9 cellular contexts compared by ENCODE assay signal in genomic region chr19:17488593-17489391, GRCh38. TPM values are rescaled to one million over a fixed set of nuclear protein-coding genes. Genes with fewer than 3 reads are reported as not detected.
DNase-seq lines count a peak whose midpoint lies in the region; ATAC-seq and TF ChIP-seq lines count a peak whose summit lies in the region.
"Had no signal": no experiment of that assay in that cellular context is flagged by ENCODE, and none has a peak within 500 bp of the region (broad histone marks: within the 10 kb centered on the region; RNA-seq: fewer than 3 reads in every experiment).

No MANE protein-coding gene starts in this region.

- peak; percentile 53 for DNase-seq in ELR (ENCODE audit: low read depth)
- DNase-seq in NCI-H146 (lab: John Stamatoyannopoulos, UW): peak; percentile 96
- DNase-seq in activated CD8-positive, alpha-beta T cell treated with anti-CD3 and anti-CD28 coated beads, Interleukin-2, amount 10 ng/mL, durations not matched to agents 7 days and 5 days: peak; percentile 89
- peak; percentile 99 for DNase-seq in endodermal cell
- peak; percentile 46 for DNase-seq in osteoblast (ENCODE audit: insufficient read length, low spot score, missing footprints)
- peak; percentile 91 to 93 for DNase-seq in upper lobe of left lung
- no peak for DNase-seq in NCI-H446 treated with DMSO at 0.1 percent for 48 hours (lab: John Stamatoyannopoulos, UW)

- peaks cover 8% of the 10 kb centered on the region for H4K20me1 ChIP-seq in osteoblast (ENCODE audit: insufficient read depth, low read length)

- H3K27me3 ChIP-seq in endodermal cell (ENCODE audit: control insufficient read depth, insufficient read depth, low read length, poor library complexity, severe bottlenecking) (no peaks in the 10 kb centered on the region), osteoblast (ENCODE audit: insufficient read depth, low read length) (no peaks in the 10 kb centered on the region), upper lobe of left lung (no peaks in the 10 kb centered on the region)

- TF ChIP-seq CTCF in endodermal cell (conservative IDR thresholded peaks at IDR 0.05): peak; percentile 75
- TF ChIP-seq CTCF in osteoblast (IDR thresholded peaks at IDR 0.05; ENCODE audit: extremely low read depth, low read depth, low read length): no peak
- TF ChIP-seq CTCF in upper lobe of left lung (IDR thresholded peaks at IDR 0.05): peak in 2 of 6 experiments; percentile 6 to 46

- H3K36me3 ChIP-seq in endodermal cell (ENCODE audit: control insufficient read depth, insufficient read depth, low read length): no peaks in the 10 kb centered on the region
- H3K36me3 ChIP-seq in osteoblast (ENCODE audit: insufficient read depth, low read length): peaks cover 5% of the 10 kb centered on the region
- no peaks in the 10 kb centered on the region for H3K36me3 ChIP-seq in upper lobe of left lung

- H2AFZ ChIP-seq in osteoblast (ENCODE audit: low read length): no peak overlapping the region

- H3K4me3 ChIP-seq in endodermal cell (ENCODE audit: low read length) (peak overlapping the region; percentile 53), osteoblast (ENCODE audit: insufficient read depth, low read length) (no peak overlapping the region), upper lobe of left lung (peak overlapping the region in 3 of 4 donors; percentile 28 to 47 (median 34))

- H3K9me3 Mint-ChIP-seq in activated CD8-positive, alpha-beta T cell treated with anti-CD3 and anti-CD28 coated beads, Interleukin-2, amount 10 ng/mL, durations not matched to agents 7 days and 5 days (ENCODE audit: insufficient read depth): no peaks in the 10 kb centered on the region
- H3K9me3 Mint-ChIP-seq in endodermal cell: no peaks in the 10 kb centered on the region

- peak; percentile 92 for ATAC-seq in activated CD8-positive, alpha-beta T cell treated with anti-CD3 and anti-CD28 coated beads, Interleukin-2, amount 10 ng/mL, durations not matched to agents 7 days and 5 days
- peak; percentile 85 to 96 for ATAC-seq in upper lobe of left lung (ENCODE audit: low FRiP score in 2 of 2)
- no peak for ATAC-seq in GM19463 (IDR thresholded peaks at IDR 0.05; ENCODE audit: unreplicated experiment)

- H3K27ac Mint-ChIP-seq in activated CD8-positive, alpha-beta T cell treated with anti-CD3 and anti-CD28 coated beads, Interleukin-2, amount 10 ng/mL, durations not matched to agents 7 days and 5 days: peak overlapping the region; percentile 92
- H3K27ac Mint-ChIP-seq in endodermal cell: peak overlapping the region; percentile 89

- H3K9me3 ChIP-seq in endodermal cell (ENCODE audit: control insufficient read depth, low read length): no peaks in the 10 kb centered on the region
- H3K9me3 ChIP-seq in osteoblast (ENCODE audit: low read depth, low read length): no peaks in the 10 kb centered on the region
- H3K9me3 ChIP-seq in upper lobe of left lung: no peaks in the 10 kb centered on the region

- H3K4me2 ChIP-seq in osteoblast (ENCODE audit: insufficient read depth, low read length): no peak overlapping the region

- peaks cover 11% of the 10 kb centered on the region for H3K79me2 ChIP-seq in osteoblast (ENCODE audit: insufficient read depth, low read length)

- POLR2A ChIA-PET in activated CD8-positive, alpha-beta T cell treated with anti-CD3 and anti-CD28 coated beads, Interleukin-2, amount 10 ng/mL, durations not matched to agents 7 days and 5 days (lab: Charles Lee): interaction anchor here (0.6 to 1.5 kb wide), 2 partner anchors 83 to 359 kb away, joined by 3 to 4 read pairs; partner anchors contain the start of genes BST2 and JAK3

- CTCF ChIA-PET in activated CD8-positive, alpha-beta T cell treated with anti-CD3 and anti-CD28 coated beads, Interleukin-2, amount 10 ng/mL, durations not matched to agents 7 days and 5 days (lab: Charles Lee): interaction anchor here (1.0 to 1.6 kb wide), 3 partner anchors 8 to 15 kb away, joined by 3 to 12 read pairs (median 3); no protein-coding TSS in a partner anchor

- no peak overlapping the region for H3K27ac ChIP-seq in endodermal cell (ENCODE audit: low read depth, low read length)
- H3K27ac ChIP-seq in osteoblast (ENCODE audit: low read depth, low read length): no peak overlapping the region
- H3K27ac ChIP-seq in upper lobe of left lung: peak overlapping the region in 2 of 4 donors; percentile 34 to 54

- no peak for TF ChIP-seq EP300 in upper lobe of left lung (IDR thresholded peaks at IDR 0.05)

- H3K36me3 Mint-ChIP-seq in activated CD8-positive, alpha-beta T cell treated with anti-CD3 and anti-CD28 coated beads, Interleukin-2, amount 10 ng/mL, durations not matched to agents 7 days and 5 days (ENCODE audit: low read depth): peaks cover 7% of the 10 kb centered on the region
- no peaks in the 10 kb centered on the region for H3K36me3 Mint-ChIP-seq in endodermal cell (ENCODE audit: low read depth)

- 13 to 53% methylated on average over 3 to 30 of the region's 31 CpGs for WGBS in endodermal cell (ENCODE audit: insufficient coverage in 1 of 2, insufficient read length in 1 of 2), 2 experiments
- 34 to 45% methylated on average over 21 to 28 of the region's 31 CpGs for WGBS in upper lobe of left lung, 2 donors

- no peak overlapping the region for H3K9ac ChIP-seq in endodermal cell (ENCODE audit: extremely low read depth, low read length, poor library complexity, severe bottlenecking)

- no peak for TF ChIP-seq POLR2A in upper lobe of left lung (IDR thresholded peaks at IDR 0.05)

- peak overlapping the region; percentile 73 for H3K4me3 Mint-ChIP-seq in activated CD8-positive, alpha-beta T cell treated with anti-CD3 and anti-CD28 coated beads, Interleukin-2, amount 10 ng/mL, durations not matched to agents 7 days and 5 days
- peak overlapping the region; percentile 58 for H3K4me3 Mint-ChIP-seq in endodermal cell

- no peaks in the 10 kb centered on the region for H3K27me3 Mint-ChIP-seq in activated CD8-positive, alpha-beta T cell treated with anti-CD3 and anti-CD28 coated beads, Interleukin-2, amount 10 ng/mL, durations not matched to agents 7 days and 5 days (ENCODE audit: low read depth)
- peaks cover 4% of the 10 kb centered on the region for H3K27me3 Mint-ChIP-seq in endodermal cell (ENCODE audit: insufficient read depth)

- H3K4me1 ChIP-seq in endodermal cell (ENCODE audit: control insufficient read depth, insufficient read depth, low read length) (no peaks in the 10 kb centered on the region), osteoblast (ENCODE audit: insufficient read depth, low read length) (no peaks in the 10 kb centered on the region), upper lobe of left lung (peaks cover 17 to 24% (median 21%) of the 10 kb centered on the region in 4 donors)

- peaks cover 52% of the 10 kb centered on the region for H3K4me1 Mint-ChIP-seq in activated CD8-positive, alpha-beta T cell treated with anti-CD3 and anti-CD28 coated beads, Interleukin-2, amount 10 ng/mL, durations not matched to agents 7 days and 5 days (ENCODE audit: low read depth)
- H3K4me1 Mint-ChIP-seq in endodermal cell: peaks cover 7% of the 10 kb centered on the region

RNA-seq across cellular contexts. Expression of gene SLC27A1, which starts 18.5 kb away (rescaled TPM):
- 1 to 10 TPM; 7.3 to 7.4 TPM for total RNA-seq in activated CD8-positive, alpha-beta T cell treated with anti-CD3 and anti-CD28 coated beads, Interleukin-2, amount 10 ng/mL, durations not matched to agents 7 days and 5 days
- total RNA-seq in endodermal cell (10 to 100 TPM; 11.8 to 16.9 TPM), osteoblast (47.4 and 64.4 TPM in 2 replicates), upper lobe of left lung (10 to 100 TPM; 21.0 to 88.0 (median 30.8) TPM)
- 15.4 TPM for polyA plus RNA-seq in endodermal cell (2013, experiment 1 of 2)
- 12.7 TPM for polyA plus RNA-seq in endodermal cell (2013, experiment 2 of 2)

RNA-seq across cellular contexts. Expression of gene PGLS, which starts 22.7 kb away (rescaled TPM):
- total RNA-seq in activated CD8-positive, alpha-beta T cell treated with anti-CD3 and anti-CD28 coated beads, Interleukin-2, amount 10 ng/mL, durations not matched to agents 7 days and 5 days: 10 to 100 TPM; 94.0 to 99.9 TPM
- total RNA-seq in endodermal cell: 100 to 1,000 TPM; 121 to 132 TPM
- 79.1 TPM for polyA plus RNA-seq in endodermal cell (2013, experiment 1 of 2)
- 76.6 TPM for polyA plus RNA-seq in endodermal cell (2013, experiment 2 of 2)
- total RNA-seq in osteoblast: 84.6 and 98.1 TPM in 2 replicates
- total RNA-seq in upper lobe of left lung: 100 to 1,000 TPM in 3 of 6 donors, 10 to 100 TPM in 3; 50.6 to 117 (median 99.7) TPM

RNA-seq across cellular contexts. Expression of gene NXNL1, which starts 28.1 kb away (rescaled TPM):
- not detected for total RNA-seq in activated CD8-positive, alpha-beta T cell treated with anti-CD3 and anti-CD28 coated beads, Interleukin-2, amount 10 ng/mL, durations not matched to agents 7 days and 5 days
- total RNA-seq in endodermal cell (not detected), osteoblast (not detected in 2 replicates), upper lobe of left lung (not detected)
- not detected for polyA plus RNA-seq in endodermal cell (2013, experiment 1 of 2)
- polyA plus RNA-seq in endodermal cell (2013, experiment 2 of 2): not detected
- polyA plus RNA-seq: thymus had no signal

RNA-seq across cellular contexts. Expression of gene TMEM221, which starts 40.3 kb away (rescaled TPM):
- total RNA-seq in activated CD8-positive, alpha-beta T cell treated with anti-CD3 and anti-CD28 coated beads, Interleukin-2, amount 10 ng/mL, durations not matched to agents 7 days and 5 days: not detected
- total RNA-seq in endodermal cell (1 to 10 TPM; 3.5 to 4.8 TPM), osteoblast (not detected in 2 replicates), upper lobe of left lung (under 1 TPM in 1 of 6 donors, not detected in 5; 0.14 TPM)
- polyA plus RNA-seq in endodermal cell (2013, experiment 1 of 2): 2.2 TPM
- 2.0 TPM for polyA plus RNA-seq in endodermal cell (2013, experiment 2 of 2)
